Comparison of ENCODE assay signal across 22 cellular contexts in the genomic region with DNA sequence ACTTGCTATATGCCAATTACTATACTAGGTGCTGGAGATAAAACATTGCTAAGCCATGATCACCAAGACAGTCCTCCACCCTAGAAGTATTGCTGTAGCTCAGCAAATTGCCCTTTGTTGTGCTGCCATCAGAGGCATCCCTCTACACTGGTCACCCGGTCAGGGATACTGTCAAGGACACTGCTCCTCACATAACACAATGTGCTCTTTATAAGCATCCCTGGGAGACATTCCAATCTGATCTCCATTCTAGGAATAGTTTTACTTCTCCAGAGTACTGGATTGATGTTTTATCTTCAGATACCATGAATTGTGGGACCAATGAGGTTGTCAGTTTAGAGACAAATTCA. TPM values are rescaled to one million over a fixed set of nuclear protein-coding genes. Genes with fewer than 3 reads are reported as not detected.
DNase-seq lines count a peak whose midpoint lies in the region; ATAC-seq, FAIRE-seq and TF ChIP-seq lines count a peak whose summit lies in the region.
"Had no signal": no experiment of that assay in that cellular context is flagged by ENCODE, and none has a peak within 500 bp of the region (broad histone marks: within the 10 kb centered on the region; RNA-seq: fewer than 3 reads in every experiment).

No MANE protein-coding gene starts in this region.

- no peaks in the 10 kb centered on the region for H3K23me2 ChIP-seq in H1 (ENCODE audit: low read depth, low read length)

- no peak overlapping the region for H2BK5ac ChIP-seq in H1 (ENCODE audit: low read depth, low read length)

- no peak overlapping the region for H2BK20ac ChIP-seq in H1 (ENCODE audit: low read length)

- H3K4me1 ChIP-seq in OCI-LY7 (ENCODE audit: insufficient read depth, low read length, poor library complexity, severe bottlenecking) = no peaks in the 10 kb centered on the region
- peaks cover 4 to 14% (median 11%) of the 10 kb centered on the region in 4 experiments; a peak in 5 of 7 replicates for H3K4me1 ChIP-seq in H1 (replicated peaks in 1 of 4; ENCODE audit: control insufficient read depth in 3 of 4, insufficient read depth in 4 of 4, low read length in 3 of 4)
- H3K4me1 ChIP-seq in testis = peaks cover 13% of the 10 kb centered on the region
- H3K4me1 ChIP-seq in esophagus muscularis mucosa = no peaks in the 10 kb centered on the region
- H3K4me1 ChIP-seq: BLaER1, Caco-2 had no signal

- intact Hi-C loops in OCI-LY7 (cut with micrococcal nuclease; ENCODE audit: unreplicated experiment) = no loop called here
- intact Hi-C loops in testis (cut with DNase I; ENCODE audit: low total_unique reads) = no loop called here
- intact Hi-C loops in esophagus muscularis mucosa (cut with DNase I) = no loop called here

- TF ChIP-seq RAD21 in H1 (IDR thresholded peaks at IDR 0.05 in 1 of 2, conservative IDR thresholded peaks at IDR 0.05 in 1 of 2; ENCODE audit: low read depth in 2 of 2, low read length in 2 of 2) = no peak

- peak; percentile 85 for DNase-seq in COLO829 (ENCODE audit: low spot score)
- no peak for DNase-seq in OCI-LY7 (ENCODE audit: low spot score)
- no peak for DNase-seq in H1 (ENCODE audit: low read depth in 1 of 2, low spot score in 2 of 2)
- DNase-seq in testis = peak; percentile 77
- no peak for DNase-seq in esophagus muscularis mucosa (ENCODE audit: extremely low spot score)
- DNase-seq: Caco-2; CD4-positive, alpha-beta T cell; DMS153; NCI-H1092; NCI-H1436; NCI-H187 treated with DMSO at 0.1 percent for 48 hours; NCI-H2107; NCI-H446 treated with DMSO at 0.1 percent for 48 hours; NCI-H526 treated with DMSO at 0.1 percent for 48 hours; RPMI8226; SHP77; SK-N-SH had no signal

- no peak overlapping the region for H2AK5ac ChIP-seq in H1 (ENCODE audit: low read depth, low read length)

- H3K36me3 ChIP-seq in OCI-LY7 (ENCODE audit: insufficient read depth, low read length) (no peaks in the 10 kb centered on the region), H1 (ENCODE audit: control insufficient read depth in 2 of 4, insufficient read depth in 4 of 4, low read length in 3 of 4) (peaks cover 0 to 4% (median 0%) of the 10 kb centered on the region in 4 experiments; a peak in 2 of 8 replicates), testis (ENCODE audit: low read depth, missing control alignments) (no peaks in the 10 kb centered on the region), esophagus muscularis mucosa (peaks cover 0 to 13% (median 3%) of the 10 kb centered on the region in 4 donors)

- no peak overlapping the region for H3K14ac ChIP-seq in H1 (ENCODE audit: insufficient read length)

- H3K79me1 ChIP-seq in H1 (ENCODE audit: low read depth, low read length) = peaks cover 2% of the 10 kb centered on the region

- no peak overlapping the region for H4K91ac ChIP-seq in H1 (replicated peaks; ENCODE audit: insufficient read length, low read length)

- H3K27me3 ChIP-seq in H1 (replicated peaks in 1 of 4; ENCODE audit: control insufficient read depth in 3 of 4, extremely low read depth in 1 of 4, insufficient read depth in 3 of 4, low read length in 3 of 4) (no peaks in the 10 kb centered on the region), testis (no peaks in the 10 kb centered on the region), esophagus muscularis mucosa (no peaks in the 10 kb centered on the region)
- H3K27me3 ChIP-seq: BLaER1 had no signal

- H3K4me2 ChIP-seq in OCI-LY7 (ENCODE audit: low read length) (no peak overlapping the region), H1 (ENCODE audit: insufficient read depth in 1 of 2, low read depth in 2 of 2, low read length in 2 of 2) (peak overlapping the region; percentile 55 to 57)
- H3K4me2 ChIP-seq: BLaER1, SK-N-SH had no signal

- BruUV-seq in OCI-LY7 (replicated peaks; lab: Mats Ljungman, UMichigan) = TSS peak; percentile 18

- H3K27ac ChIP-seq in OCI-LY7 (ENCODE audit: low read depth, low read length, poor library complexity, severe bottlenecking) (no peak overlapping the region), H1 (ENCODE audit: low read depth, low read length) (no peak overlapping the region), testis (no peak overlapping the region), esophagus muscularis mucosa (replicated peaks in 1 of 4) (no peak overlapping the region)
- H3K27ac ChIP-seq: BLaER1 had no signal

- H3K4me3 ChIP-seq in OCI-LY7 (ENCODE audit: low read depth, low read length, poor library complexity, severe bottlenecking) (no peak overlapping the region), H1 (ENCODE audit: extremely low read depth in 1 of 4, insufficient read depth in 2 of 4, low read depth in 3 of 4, low read length in 4 of 4) (peak overlapping the region in 1 of 4 experiments; percentile 22; a peak in 1 of 8 replicates), testis (no peak overlapping the region), esophagus muscularis mucosa (no peak overlapping the region)
- H3K4me3 ChIP-seq: BLaER1 had no signal

- H3K56ac ChIP-seq in H1 (replicated peaks; ENCODE audit: insufficient read length, low read depth, low read length) = no peak overlapping the region

- TF ChIP-seq CTCF in OCI-LY7 (conservative IDR thresholded peaks at IDR 0.05; ENCODE audit: low read length) = no peak
- TF ChIP-seq CTCF in H1 (IDR thresholded peaks at IDR 0.05; ENCODE audit: control extremely low read depth in 1 of 3, insufficient read depth in 1 of 3, low read depth in 1 of 3, low read length in 3 of 3) = no peak
- TF ChIP-seq CTCF in testis (IDR thresholded peaks at IDR 0.05) = no peak
- TF ChIP-seq CTCF in esophagus muscularis mucosa (IDR thresholded peaks at IDR 0.05) = no peak

- no peak overlapping the region for H3K23ac ChIP-seq in H1 (ENCODE audit: insufficient read length)

- TF ChIP-seq POLR2A in H1 (IDR thresholded peaks at IDR 0.05; ENCODE audit: control extremely low read depth in 1 of 2, low read depth in 2 of 2, low read length in 2 of 2) (no peak), testis (IDR thresholded peaks at IDR 0.05) (no peak), esophagus muscularis mucosa (IDR thresholded peaks at IDR 0.05; ENCODE audit: low read depth) (no peak)

- 83% methylated on average over 1 of the region's 1 CpG; no CpG with 5 or more reads in 1 of the 2 experiments for WGBS in H1 (ENCODE audit: extremely low coverage in 1 of 2, insufficient coverage in 1 of 2, insufficient read length in 1 of 2, insufficient replicate concordance in 2 of 2, low coverage in 1 of 2, low lambda C conversion rate in 2 of 2, missing lambda C conversion rate in 1 of 2), 2 experiments
- WGBS in testis, 2 donors = 33 to 44% methylated on average over 1 of the region's 1 CpG
- 70% methylated on average over 1 of the region's 1 CpG for WGBS in esophagus muscularis mucosa

- H3K79me2 ChIP-seq in OCI-LY7 (ENCODE audit: insufficient read depth, low read depth, low read length) (no peaks in the 10 kb centered on the region), H1 (ENCODE audit: control insufficient read depth in 1 of 2, insufficient read depth in 2 of 2, low read length in 2 of 2) (peaks cover 0 to 26% of the 10 kb centered on the region in 2 experiments; a peak in 2 of 4 replicates)

- POLR2A ChIA-PET in OCI-LY7 (lab: Charles Lee) (interaction anchor here (0.6 to 1.0 kb wide), 4 partner anchors 9 to 26 kb away, joined by 3 to 4 read pairs (median 3); partner anchors contain the start of gene DNAJA1), H1 (lab: Charles Lee; ENCODE audit: partially characterized antibody) (interaction anchor here (1.4 to 9.0 kb wide), 3 partner anchors 8 to 39 kb away, joined by 5 to 160 read pairs (median 6); partner anchors contain the start of gene DNAJA1)

- H2AFZ ChIP-seq in OCI-LY7 (ENCODE audit: low read length) = no peak overlapping the region
- H2AFZ ChIP-seq in H1 (ENCODE audit: low read length) = no peak overlapping the region

- no peak overlapping the region for H2BK15ac ChIP-seq in H1 (ENCODE audit: low read length)

- no peak overlapping the region for H4K8ac ChIP-seq in H1 (ENCODE audit: extremely low read depth, insufficient read depth, low read length)

- H3K9me2 ChIP-seq in OCI-LY7 (ENCODE audit: insufficient read depth, low read length) = no peaks in the 10 kb centered on the region
- H3K9me2 ChIP-seq: SK-N-SH had no signal

- H3K9me3 ChIP-seq in OCI-LY7 (ENCODE audit: low read length) = no peaks in the 10 kb centered on the region
- no peaks in the 10 kb centered on the region for H3K9me3 ChIP-seq in H1 (ENCODE audit: insufficient read depth in 2 of 2, low read depth in 1 of 2, low read length in 1 of 2)
- H3K9me3 ChIP-seq in testis = no peaks in the 10 kb centered on the region
- H3K9me3 ChIP-seq in esophagus muscularis mucosa = no peaks in the 10 kb centered on the region
- H3K9me3 ChIP-seq: BLaER1, Caco-2, SK-N-SH had no signal

- FAIRE-seq in H1 (lab: Jason Lieb, UNC) = no peak
- FAIRE-seq: GM18507, H54 had no signal

- no peak overlapping the region for H4K5ac ChIP-seq in H1 (ENCODE audit: insufficient read length, low read depth, low read length)

- CTCF ChIA-PET in OCI-LY7 (lab: Charles Lee; ENCODE audit: unreplicated experiment) = no interaction called here
- CTCF ChIA-PET in H1 (lab: Charles Lee; ENCODE audit: partially characterized antibody) = no interaction called here

- no peak overlapping the region for H3K18ac ChIP-seq in H1 (ENCODE audit: extremely low read depth, low read length)

- no peak for TF ChIP-seq EP300 in H1 (IDR thresholded peaks at IDR 0.05; ENCODE audit: borderline replicate concordance in 1 of 2, low read depth in 2 of 2, low read length in 2 of 2)
- TF ChIP-seq EP300 in esophagus muscularis mucosa (IDR thresholded peaks at IDR 0.05) = no peak

- no peak for ATAC-seq in GM21390 (IDR thresholded peaks at IDR 0.05; ENCODE audit: unreplicated experiment)
- no peak for ATAC-seq in GM18498 (IDR thresholded peaks at IDR 0.05; ENCODE audit: unreplicated experiment)

- H2BK12ac ChIP-seq in H1 (ENCODE audit: low read depth, low read length) = no peak overlapping the region

- no peak overlapping the region for H2BK120ac ChIP-seq in H1 (replicated peaks; ENCODE audit: low read depth, low read length)

- H3K9ac ChIP-seq in H1 (replicated peaks in 1 of 4; ENCODE audit: extremely low read depth in 1 of 4, low read depth in 3 of 4, low read length in 3 of 4) = no peak overlapping the region
- H3K9ac ChIP-seq: BLaER1, SK-N-SH had no signal

- no peaks in the 10 kb centered on the region for H4K20me1 ChIP-seq in OCI-LY7 (ENCODE audit: insufficient read depth, low read length)
- peaks cover 0 to 5% of the 10 kb centered on the region in 2 experiments for H4K20me1 ChIP-seq in H1 (replicated peaks in 1 of 2; ENCODE audit: control insufficient read depth in 1 of 2, insufficient read depth in 2 of 2, low read length in 2 of 2)

- H3K4ac ChIP-seq in H1 (replicated peaks; ENCODE audit: insufficient read length, low read depth, low read length) = no peak overlapping the region

RNA-seq across cellular contexts. Expression of gene DNAJA1, which starts 10.4 kb away (rescaled TPM):
- total RNA-seq in OCI-LY7 (2014; rRNA removed; shearing (Covaris generic)) = 110 and 136 TPM in 2 replicates
- 65.3 and 109 TPM in 2 replicates for total RNA-seq in OCI-LY7 (2022)
- total RNA-seq in H1 (2021; fragmentation: NEBNext Ultra II Directional; extraction: Animal tissue kit (Norgen Biotek cat#: 25700)) = 159 and 169 TPM in 2 replicates
- 26.4 and 54.4 TPM in 2 replicates for polyA plus RNA-seq in H1 (2011; rRNA removed)
- polyA plus RNA-seq in H1 (2011; cell fraction: cytosol; rRNA removed) = 71.6 TPM
- 19.5 TPM for polyA plus RNA-seq in H1 (2011; cell fraction: nucleus; rRNA removed)
- polyA plus RNA-seq in H1 (2012, experiment 1 of 2) = 107 to 156 TPM (median 119 TPM) in 4 replicates
- polyA plus RNA-seq in H1 (2012, experiment 2 of 2) = 16.9 TPM
- polyA plus RNA-seq in H1 (2013, experiment 1 of 2) = 109 TPM
- 112 TPM for polyA plus RNA-seq in H1 (2013, experiment 2 of 2)
- polyA minus RNA-seq in H1 (2011; rRNA and poly(A)+ RNA removed) = 60.3 and 63.9 TPM in 2 replicates
- 68.3 TPM for polyA minus RNA-seq in H1 (2011; cell fraction: cytosol; rRNA and poly(A)+ RNA removed)
- 45.2 TPM for polyA minus RNA-seq in H1 (2011; cell fraction: nucleus; rRNA and poly(A)+ RNA removed)
- total RNA-seq in testis = 100 to 1,000 TPM; 146 to 149 TPM
- polyA plus RNA-seq in testis (ENCODE audit: insufficient read depth, low read depth, low replicate concordance) = 256 TPM
- total RNA-seq in esophagus muscularis mucosa = 100 to 1,000 TPM in 1 of 4 donors, 10 to 100 TPM in 3; 60.9 to 102 (median 71.1) TPM

RNA-seq across cellular contexts. Expression of gene APTX, which starts 13.2 kb away (rescaled TPM):
- total RNA-seq in OCI-LY7 (2014; rRNA removed; shearing (Covaris generic)) = 51.0 TPM in 2 replicates
- total RNA-seq in OCI-LY7 (2022) (48.3 and 52.2 TPM in 2 replicates), testis (10 to 100 TPM; 35.4 to 38.5 TPM), esophagus muscularis mucosa (10 to 100 TPM; 20.6 to 33.2 (median 23.3) TPM)
- 40.7 and 41.0 TPM in 2 replicates for total RNA-seq in H1 (2021; fragmentation: NEBNext Ultra II Directional; extraction: Animal tissue kit (Norgen Biotek cat#: 25700))
- polyA plus RNA-seq in H1 (2011; rRNA removed) (19.7 and 29.9 TPM in 2 replicates), testis (ENCODE audit: insufficient read depth, low read depth, low replicate concordance) (57.8 TPM)
- 41.5 TPM for polyA plus RNA-seq in H1 (2011; cell fraction: cytosol; rRNA removed)
- polyA plus RNA-seq in H1 (2011; cell fraction: nucleus; rRNA removed) = 22.4 TPM
- 42.1 to 53.9 TPM (median 48.2 TPM) in 4 replicates for polyA plus RNA-seq in H1 (2012, experiment 1 of 2)
- 14.4 TPM for polyA plus RNA-seq in H1 (2012, experiment 2 of 2)
- 31.5 TPM for polyA plus RNA-seq in H1 (2013, experiment 1 of 2)
- 29.1 TPM for polyA plus RNA-seq in H1 (2013, experiment 2 of 2)
- 24.0 and 24.2 TPM in 2 replicates for polyA minus RNA-seq in H1 (2011; rRNA and poly(A)+ RNA removed)
- 23.4 TPM for polyA minus RNA-seq in H1 (2011; cell fraction: cytosol; rRNA and poly(A)+ RNA removed)
- 39.8 TPM for polyA minus RNA-seq in H1 (2011; cell fraction: nucleus; rRNA and poly(A)+ RNA removed)

Comparison
In these comparisons a context has a peak if more than half of its experiments do, and no peak if none do; other contexts are left out.
1. DNase-seq: peak in COLO829 (single experiment) and testis (single experiment); none in OCI-LY7 (single experiment), H1 (0 of 2) and esophagus muscularis mucosa (single experiment).